22 cellular contexts compared by ENCODE assay signal in genomic region chr2:187857826-187858225, GRCh38.
DNase-seq lines count a peak whose midpoint lies in the region; ATAC-seq, FAIRE-seq and TF ChIP-seq lines count a peak whose summit lies in the region.
"Had no signal": no experiment of that assay in that cellular context is flagged by ENCODE, and none has a peak within 500 bp of the region (broad histone marks: within the 10 kb centered on the region; RNA-seq: fewer than 3 reads in every experiment).

No MANE protein-coding gene starts in this region.

- no peaks in the 10 kb centered on the region for H3K9me2 ChIP-seq in SK-N-SH

- H2AFZ ChIP-seq in SK-N-SH (ENCODE audit: low read depth), result no peak overlapping the region

- no peaks in the 10 kb centered on the region for H3K36me3 ChIP-seq in SK-N-SH (replicated peaks in 1 of 2; ENCODE audit: control insufficient read depth in 1 of 2, insufficient read depth in 2 of 2, low read length in 1 of 2)
- H3K36me3 ChIP-seq: BE2C, BLaER1 had no signal

- no peaks in the 10 kb centered on the region for H4K20me1 ChIP-seq in SK-N-SH (ENCODE audit: insufficient read depth)
- H4K20me1 ChIP-seq: BLaER1 had no signal

- CTCF ChIA-PET in SK-N-SH (lab: Yijun Ruan, JAX), result interaction anchor here (0.8 to 1.4 kb wide), 2 partner anchors 10 to 358 kb away, joined by 3 to 4 read pairs; no protein-coding TSS in a partner anchor

- no peaks in the 10 kb centered on the region for H3K79me2 ChIP-seq in SK-N-SH (ENCODE audit: insufficient read depth)

- H3K9me3 ChIP-seq in SK-N-SH, result no peaks in the 10 kb centered on the region
- H3K9me3 ChIP-seq: BE2C, BLaER1, Caco-2 had no signal

- peak; percentile 26 for FAIRE-seq in HTR-8/SVneo (lab: Jason Lieb, UNC)
- FAIRE-seq: A204.1, D721Med, G401.6, GM12891 had no signal

- no peak for TF ChIP-seq CTCF in SK-N-SH (IDR thresholded peaks at IDR 0.05)

- no peak for ATAC-seq in GM19023 (IDR thresholded peaks at IDR 0.05; ENCODE audit: unreplicated experiment)

- H3K4me1 ChIP-seq in SK-N-SH (ENCODE audit: control insufficient read depth in 1 of 2, insufficient read depth in 2 of 2, low read depth in 1 of 2, low read length in 1 of 2), result peaks cover 0 to 5% of the 10 kb centered on the region in 2 experiments; a peak in 1 of 4 replicates
- H3K4me1 ChIP-seq: BLaER1 had no signal

- H3K27me3 ChIP-seq in SK-N-SH (ENCODE audit: insufficient read depth), result no peaks in the 10 kb centered on the region
- H3K27me3 ChIP-seq: BE2C, BLaER1 had no signal

- 67% methylated on average over 1 of the region's 1 CpG for WGBS in SK-N-SH (ENCODE audit: low lambda C conversion rate)

- H3K4me3 ChIP-seq in SK-N-SH (ENCODE audit: low read depth in 2 of 2, low read length in 1 of 2), result no peak overlapping the region
- H3K4me3 ChIP-seq: BLaER1 had no signal

- H3F3A ChIP-seq in SK-N-SH (replicated peaks; ENCODE audit: insufficient read depth), result no peaks in the 10 kb centered on the region

- POLR2A ChIA-PET in SK-N-SH (lab: Yijun Ruan, JAX), result interaction anchor here (1.0 kb wide), 1 partner anchor 434 kb away, joined by 3 read pairs; the partner anchor contains the start of gene GULP1

- peak in 1 of 2 experiments; percentile 72; a peak in 2 of 4 replicates for TF ChIP-seq EP300 in SK-N-SH (IDR thresholded peaks at IDR 0.05; ENCODE audit: borderline replicate concordance in 1 of 2, low read depth in 1 of 2, low read length in 1 of 2)

- no peak for DNase-seq in HTR-8/SVneo (ENCODE audit: insufficient read length, low spot score)
- DNase-seq in NCI-H69 (lab: John Stamatoyannopoulos, UW), result peak; percentile 17
- DNase-seq in SK-N-SH, result peak; percentile 18
- no peak for DNase-seq in islet precursor cell
- DNase-seq in COR-L47 (lab: John Stamatoyannopoulos, UW), result no peak
- DNase-seq: 8988T; ACHN; BE2C; C1 segment of cervical spinal cord; Caco-2; Calu3; CD4-positive, alpha-beta memory T cell; CD4-positive, CD25-positive, alpha-beta regulatory T cell; CD8-positive, alpha-beta memory T cell; DMS79 treated with DMSO at 0.1 percent for 48 hours; GF-D8 had no signal

- H3K4me2 ChIP-seq in SK-N-SH, result no peak overlapping the region
- H3K4me2 ChIP-seq: BLaER1 had no signal

- no peak for TF ChIP-seq RAD21 in SK-N-SH (IDR thresholded peaks at IDR 0.05; ENCODE audit: low read length)

- H3K27ac ChIP-seq in SK-N-SH (ENCODE audit: low read depth in 2 of 2, low read length in 1 of 2), result peak overlapping the region in 1 of 2 experiments; percentile 47; a peak in 2 of 4 replicates
- H3K27ac ChIP-seq: BLaER1 had no signal

- H3K9ac ChIP-seq in SK-N-SH, result no peak overlapping the region
- H3K9ac ChIP-seq: BLaER1 had no signal

TF ChIP-seq in SK-N-SH, 30 proteins besides CTCF, POLR2A, EP300 and RAD21:
- TF ChIP-seq GATA2 (CRISPR knock-in tag; IDR thresholded peaks at IDR 0.05) (peak; percentile 36; the same call in 1 of the 2 replicates), SMC3 (IDR thresholded peaks at IDR 0.05; ENCODE audit: low read depth, low read length) (no peak), RCOR1 (IDR thresholded peaks at IDR 0.05; ENCODE audit: low read length) (peak; percentile 76; the same call in 1 of the 2 replicates)

Comparison
In these comparisons a context has a peak if more than half of its experiments do, and no peak if none do; other contexts are left out.
1. DNase-seq: peak in NCI-H69 (single experiment) and SK-N-SH (single experiment); none in HTR-8/SVneo (single experiment), islet precursor cell (single experiment) and COR-L47 (single experiment).